In the genomic region with DNA sequence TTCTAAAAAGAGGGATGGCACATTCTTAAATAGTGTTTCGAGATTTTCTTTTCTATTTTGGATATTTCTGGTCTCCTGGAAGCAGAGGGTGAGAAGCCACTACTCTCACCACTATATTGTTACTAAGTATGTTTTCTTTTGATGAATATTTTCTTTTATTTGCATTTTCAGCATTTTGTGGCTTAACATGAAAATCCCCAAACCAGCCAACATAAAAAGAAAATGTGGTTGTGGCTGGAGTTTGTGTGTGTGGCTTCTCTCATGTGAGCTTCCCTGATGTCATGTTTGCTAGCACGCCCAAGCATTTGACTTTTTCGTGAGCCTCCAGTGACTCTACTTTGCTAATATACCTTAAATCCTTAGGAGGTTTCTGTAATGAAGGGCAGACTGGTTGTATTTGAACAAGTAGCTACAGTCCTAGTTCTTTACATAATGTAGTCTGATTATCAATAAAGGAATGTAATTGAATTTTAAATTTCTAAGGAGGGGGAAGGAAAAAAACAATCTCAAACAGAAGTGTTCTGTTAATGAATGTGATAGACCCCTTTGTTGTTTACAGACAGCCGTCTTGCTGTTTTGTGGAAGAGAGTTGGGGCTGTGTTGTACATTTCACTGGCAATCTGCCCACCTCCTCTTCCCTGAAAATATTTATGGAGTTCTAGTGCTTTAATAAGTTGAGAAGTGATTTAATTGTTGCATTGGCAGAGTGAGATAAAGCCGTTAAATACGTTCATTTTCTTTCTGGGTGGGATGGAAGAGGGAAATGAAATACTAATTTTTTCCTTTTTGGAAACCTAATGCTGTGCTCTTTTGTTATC, we compare ENCODE assay signal across 9 cellular contexts.
DNase-seq lines count a peak whose midpoint lies in the region; ATAC-seq, FAIRE-seq and TF ChIP-seq lines count a peak whose summit lies in the region.
"Had no signal": no experiment of that assay in that cellular context is flagged by ENCODE, and none has a peak within 500 bp of the region (broad histone marks: within the 10 kb centered on the region; RNA-seq: fewer than 3 reads in every experiment).

No MANE protein-coding gene starts in this region.

- no peak overlapping the region for H2BK5ac ChIP-seq in IMR-90 (ENCODE audit: low read depth, low read length, poor library complexity, severe bottlenecking)

- H3K23ac ChIP-seq in IMR-90 (ENCODE audit: low read depth, low read length): no peak overlapping the region

- no peak overlapping the region for H2AK9ac ChIP-seq in IMR-90 (replicated peaks; ENCODE audit: low read depth, low read length, poor library complexity)

- H3K18ac ChIP-seq in IMR-90 (ENCODE audit: low read depth, low read length): peak overlapping the region; percentile 43; the same call in 1 of the 2 replicates

- H3K4me2 ChIP-seq in IMR-90 (ENCODE audit: low read depth, low read length): no peak overlapping the region

- no peak overlapping the region for H3K27ac ChIP-seq in IMR-90 (ENCODE audit: insufficient read depth, low read length)
- peak overlapping the region in 1 of 2 donors; percentile 40 for H3K27ac ChIP-seq in small intestine (ENCODE audit: low read depth in 1 of 2, low read length in 1 of 2)
- H3K27ac ChIP-seq in pancreas: no peak overlapping the region

- no peak overlapping the region; a peak in 1 of 4 replicates for H4K8ac ChIP-seq in IMR-90 (ENCODE audit: low read depth in 2 of 2, low read length in 2 of 2)

- H4K91ac ChIP-seq in IMR-90 (ENCODE audit: insufficient read depth, low read depth, low read length): no peak overlapping the region

- H3K36me3 ChIP-seq in IMR-90 (ENCODE audit: control insufficient read depth, insufficient read depth, low read length) (peaks cover 6% of the 10 kb centered on the region), small intestine (ENCODE audit: control insufficient read depth in 2 of 2, insufficient read depth in 2 of 2, low read length in 2 of 2) (peaks cover 0 to 3% of the 10 kb centered on the region in 2 donors), pancreas (no peaks in the 10 kb centered on the region)

- 0 out of 2 replicates have a peak overlapping the region, but pooled peaks have one; percentile 7 for H2AK5ac ChIP-seq in IMR-90 (ENCODE audit: low read depth, low read length)

- no peak overlapping the region for H2BK120ac ChIP-seq in IMR-90 (ENCODE audit: low read depth, low read length)

- H3K27me3 ChIP-seq in IMR-90 (ENCODE audit: control insufficient read depth, insufficient read depth, low read length) (no peaks in the 10 kb centered on the region), small intestine (ENCODE audit: control insufficient read depth in 2 of 2, insufficient read depth in 2 of 2, low read length in 2 of 2) (no peaks in the 10 kb centered on the region), pancreas (no peaks in the 10 kb centered on the region)

- H3K9me1 ChIP-seq in IMR-90 (ENCODE audit: insufficient read depth, low read length): no peaks in the 10 kb centered on the region

- FAIRE-seq in small intestine (lab: Jason Lieb, UNC) (no peak), pancreas (lab: Jason Lieb, UNC) (no peak)
- FAIRE-seq: RCC 7860 had no signal

- H2BK20ac ChIP-seq in IMR-90 (ENCODE audit: low read depth, low read length): no peak overlapping the region

- no peak overlapping the region for H3K4ac ChIP-seq in IMR-90 (ENCODE audit: low read depth, low read length)

- H3K56ac ChIP-seq in IMR-90 (ENCODE audit: extremely low read depth, insufficient read depth, low read length): no peak overlapping the region

- H3K4me1 ChIP-seq in IMR-90 (ENCODE audit: control insufficient read depth, insufficient read depth, low read length) (peaks cover 15% of the 10 kb centered on the region), small intestine (ENCODE audit: control insufficient read depth in 2 of 2, insufficient read depth in 1 of 2, low read depth in 1 of 2, low read length in 1 of 2) (peaks cover 0 to 7% of the 10 kb centered on the region in 2 donors), pancreas (peaks cover 0 to under 1% (median 0%) of the 10 kb centered on the region in 3 donors)

- H3K9me3 ChIP-seq in IMR-90 (ENCODE audit: control insufficient read depth, insufficient read depth, low read length): no peaks in the 10 kb centered on the region; the same call in 1 of the 2 replicates
- no peaks in the 10 kb centered on the region for H3K9me3 ChIP-seq in small intestine (ENCODE audit: control insufficient read depth, low read depth)
- no peaks in the 10 kb centered on the region for H3K9me3 ChIP-seq in pancreas

- intact Hi-C loops in IMR-90 (cut with micrococcal nuclease): loop anchor here (5.0 kb wide), 1 partner anchor 114 kb away; a partner anchor contains a TSS
- intact Hi-C loops in pancreas (cut with DNase I): no loop called here

- POLR2A ChIA-PET in IMR-90 (lab: Charles Lee; ENCODE audit: unreplicated experiment): interaction anchor here (0.6 kb wide), 1 partner anchor 33 kb away, joined by 4 read pairs; no protein-coding TSS in a partner anchor

- TF ChIP-seq CTCF in IMR-90 (conservative IDR thresholded peaks at IDR 0.05; ENCODE audit: low read depth, low read length) (no peak), pancreas (IDR thresholded peaks at IDR 0.05) (no peak)

- peaks cover 37 to 74% of the 10 kb centered on the region in 2 experiments for H3K79me1 ChIP-seq in IMR-90 (ENCODE audit: low read depth in 1 of 2, low read length in 2 of 2)

- no peak overlapping the region for H3K14ac ChIP-seq in IMR-90 (replicated peaks; ENCODE audit: low read depth, low read length)

- H3K9ac ChIP-seq in IMR-90 (ENCODE audit: low read depth, low read length): no peak overlapping the region

- no TSS peak for BruUV-seq in IMR-90 (replicated peaks; lab: Mats Ljungman, UMichigan)

- no peak overlapping the region for H2BK15ac ChIP-seq in IMR-90 (ENCODE audit: low read depth, low read length)

- CTCF ChIA-PET in IMR-90 (lab: Yijun Ruan, JAX): interaction anchor here (1.0 to 1.1 kb wide), 2 partner anchors 20 kb away, joined by 3 to 5 read pairs; no protein-coding TSS in a partner anchor

- H4K5ac ChIP-seq in IMR-90 (ENCODE audit: low read depth, low read length): no peak overlapping the region

- dilution Hi-C loops in IMR-90 (cut with HindIII; ENCODE audit: low sequenced_read_pairs, unreplicated experiment): no loop called here

- no peak for TF ChIP-seq POLR2A in IMR-90 (IDR thresholded peaks at IDR 0.05; ENCODE audit: low read depth, low read length)

- no CpG with 5 or more reads among the region's 6 CpGs for WGBS in IMR-90 (ENCODE audit: extremely low coverage in 2 of 2, insufficient read length in 1 of 2), 2 experiments
- WGBS in small intestine, 3 donors: 58 to 75% (median 64%) methylated on average over 6 of the region's 6 CpGs
- WGBS in pancreas, 2 donors: 77 to 86% methylated on average over 6 of the region's 6 CpGs

- DNase-seq in stimulated activated naive CD4-positive, alpha-beta T cell treated with Interleukin-2 at 50 U/mL for 16 hours (lab: John Stamatoyannopoulos, UW): peak; percentile 3
- DNase-seq in stimulated activated naive CD4-positive, alpha-beta T cell (lab: John Stamatoyannopoulos, UW): no peak
- DNase-seq in IMR-90: no peak
- no peak for DNase-seq in small intestine
- DNase-seq in T1000 (lab: John Stamatoyannopoulos, UW): no peak
- DNase-seq in pancreas: no peak
- DNase-seq in stimulated activated CD4-positive, alpha-beta T cell treated with anti-CD3 and anti-CD28 coated beads, Interleukin-1b, Interleukin-23, amount 100 ng/mL, for 48 hours: no peak

- in situ Hi-C loops in IMR-90 (cut with MboI; ENCODE audit: low sequenced_read_pairs): no loop called here

- no peak overlapping the region for H2AFZ ChIP-seq in IMR-90 (replicated peaks; ENCODE audit: low read length, poor library complexity)

- H4K20me1 ChIP-seq in IMR-90 (ENCODE audit: insufficient read depth, low read length): peaks cover 12% of the 10 kb centered on the region

- ATAC-seq in HG02623 (IDR thresholded peaks at IDR 0.05; ENCODE audit: unreplicated experiment): peak; percentile 66
- no peak for ATAC-seq in IMR-90 (ENCODE audit: low read depth)
- ATAC-seq in pancreas: no peak

- H3K4me3 ChIP-seq in IMR-90 (ENCODE audit: insufficient read depth, low read depth, low read length) (no peak overlapping the region), small intestine (ENCODE audit: low read depth in 1 of 2, low read length in 2 of 2) (no peak overlapping the region), pancreas (no peak overlapping the region)

- no peak for TF ChIP-seq RAD21 in IMR-90 (IDR thresholded peaks at IDR 0.05; ENCODE audit: low read length)

TF ChIP-seq in IMR-90, 13 proteins besides CTCF, POLR2A, EP300 and RAD21:
- TF ChIP-seq CEBPB (IDR thresholded peaks at IDR 0.05; ENCODE audit: low read depth, low read length): no peak
- no peak for TF ChIP-seq MXI1 (IDR thresholded peaks at IDR 0.05; ENCODE audit: borderline replicate concordance, low read depth, low read length)
- TF ChIP-seq, protein P1, sequence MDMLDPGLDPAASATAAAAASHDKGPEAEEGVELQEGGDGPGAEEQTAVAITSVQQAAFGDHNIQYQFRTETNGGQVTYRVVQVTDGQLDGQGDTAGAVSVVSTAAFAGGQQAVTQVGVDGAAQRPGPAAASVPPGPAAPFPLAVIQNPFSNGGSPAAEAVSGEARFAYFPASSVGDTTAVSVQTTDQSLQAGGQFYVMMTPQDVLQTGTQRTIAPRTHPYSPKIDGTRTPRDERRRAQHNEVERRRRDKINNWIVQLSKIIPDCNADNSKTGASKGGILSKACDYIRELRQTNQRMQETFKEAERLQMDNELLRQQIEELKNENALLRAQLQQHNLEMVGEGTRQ (IDR thresholded peaks at IDR 0.05; ENCODE audit: low read depth, low read length): no peak
- TF ChIP-seq RFX5 (IDR thresholded peaks at IDR 0.05; ENCODE audit: low read depth, low read length): no peak
- TF ChIP-seq, protein P2, sequence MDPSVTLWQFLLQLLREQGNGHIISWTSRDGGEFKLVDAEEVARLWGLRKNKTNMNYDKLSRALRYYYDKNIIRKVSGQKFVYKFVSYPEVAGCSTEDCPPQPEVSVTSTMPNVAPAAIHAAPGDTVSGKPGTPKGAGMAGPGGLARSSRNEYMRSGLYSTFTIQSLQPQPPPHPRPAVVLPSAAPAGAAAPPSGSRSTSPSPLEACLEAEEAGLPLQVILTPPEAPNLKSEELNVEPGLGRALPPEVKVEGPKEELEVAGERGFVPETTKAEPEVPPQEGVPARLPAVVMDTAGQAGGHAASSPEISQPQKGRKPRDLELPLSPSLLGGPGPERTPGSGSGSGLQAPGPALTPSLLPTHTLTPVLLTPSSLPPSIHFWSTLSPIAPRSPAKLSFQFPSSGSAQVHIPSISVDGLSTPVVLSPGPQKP (IDR thresholded peaks at IDR 0.05; ENCODE audit: borderline replicate concordance, low read depth, low read length): no peak
- no peak for TF ChIP-seq BHLHE40 (IDR thresholded peaks at IDR 0.05; ENCODE audit: low read depth, low read length)
